Comparison of ENCODE assay signal across 1 cellular context in the genomic region with DNA sequence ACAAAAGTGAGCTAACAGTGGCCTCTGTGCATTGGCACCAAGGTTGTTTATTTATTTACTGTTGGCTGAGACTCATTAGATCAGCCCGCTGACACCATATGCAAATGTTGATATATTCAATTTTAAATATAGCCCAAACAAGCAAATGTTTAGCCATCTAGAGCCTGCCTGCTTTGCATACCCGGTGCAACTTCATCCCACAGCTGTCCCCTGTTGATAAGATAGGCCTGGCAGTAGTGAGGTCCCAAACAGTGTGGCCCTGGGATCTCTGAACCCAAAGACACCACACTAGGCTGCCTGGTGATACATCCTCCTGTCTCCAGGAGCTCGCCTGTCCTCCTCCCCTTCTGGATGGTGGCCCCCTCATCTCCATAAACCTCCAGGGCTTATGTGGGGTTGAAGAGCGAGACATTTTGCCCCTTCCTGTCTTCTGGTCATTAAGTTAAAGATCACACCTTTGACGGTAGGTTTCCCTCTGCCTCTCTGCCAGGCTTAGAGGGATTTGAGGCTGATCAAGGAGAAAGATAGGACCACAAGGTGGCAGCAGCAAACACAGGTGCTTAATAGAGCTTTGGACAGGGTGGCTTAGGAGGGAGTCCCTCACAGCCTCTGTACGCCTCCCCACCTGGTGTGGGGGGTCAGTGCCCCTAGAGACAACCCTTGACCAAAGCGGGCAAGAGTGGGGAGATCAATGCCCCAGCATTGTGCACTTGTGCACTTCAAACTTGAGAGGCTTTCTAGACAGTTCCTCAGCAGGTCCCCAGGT.
TF ChIP-seq lines count a peak whose summit lies in the region.

No MANE protein-coding gene starts in this region.

TF ChIP-seq in GM12878, 131 proteins besides CTCF, POLR2A, EP300 and RAD21:
- no peak for TF ChIP-seq NFIC (IDR thresholded peaks at IDR 0.05; ENCODE audit: low read depth, low read length)
- TF ChIP-seq, protein P1, sequence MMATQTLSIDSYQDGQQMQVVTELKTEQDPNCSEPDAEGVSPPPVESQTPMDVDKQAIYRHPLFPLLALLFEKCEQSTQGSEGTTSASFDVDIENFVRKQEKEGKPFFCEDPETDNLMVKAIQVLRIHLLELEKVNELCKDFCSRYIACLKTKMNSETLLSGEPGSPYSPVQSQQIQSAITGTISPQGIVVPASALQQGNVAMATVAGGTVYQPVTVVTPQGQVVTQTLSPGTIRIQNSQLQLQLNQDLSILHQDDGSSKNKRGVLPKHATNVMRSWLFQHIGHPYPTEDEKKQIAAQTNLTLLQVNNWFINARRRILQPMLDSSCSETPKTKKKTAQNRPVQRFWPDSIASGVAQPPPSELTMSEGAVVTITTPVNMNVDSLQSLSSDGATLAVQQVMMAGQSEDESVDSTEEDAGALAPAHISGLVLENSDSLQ (IDR thresholded peaks at IDR 0.05): no peak
- TF ChIP-seq CHD4 (IDR thresholded peaks at IDR 0.05): no peak
- TF ChIP-seq SMC3 (IDR thresholded peaks at IDR 0.05; ENCODE audit: borderline replicate concordance, low read length): peak; percentile 85
- TF ChIP-seq IKZF1 (conservative IDR thresholded peaks at IDR 0.05): no peak
- 0 out of 2 replicates have a peak, but pooled peaks have one; percentile 14 for TF ChIP-seq NBN (IDR thresholded peaks at IDR 0.05)
- no peak for TF ChIP-seq BCL11A (IDR thresholded peaks at IDR 0.05; ENCODE audit: low read depth, low read length)
- TF ChIP-seq CBX3 (IDR thresholded peaks at IDR 0.05; ENCODE audit: borderline replicate concordance, low read depth): no peak
- TF ChIP-seq, protein P2, sequence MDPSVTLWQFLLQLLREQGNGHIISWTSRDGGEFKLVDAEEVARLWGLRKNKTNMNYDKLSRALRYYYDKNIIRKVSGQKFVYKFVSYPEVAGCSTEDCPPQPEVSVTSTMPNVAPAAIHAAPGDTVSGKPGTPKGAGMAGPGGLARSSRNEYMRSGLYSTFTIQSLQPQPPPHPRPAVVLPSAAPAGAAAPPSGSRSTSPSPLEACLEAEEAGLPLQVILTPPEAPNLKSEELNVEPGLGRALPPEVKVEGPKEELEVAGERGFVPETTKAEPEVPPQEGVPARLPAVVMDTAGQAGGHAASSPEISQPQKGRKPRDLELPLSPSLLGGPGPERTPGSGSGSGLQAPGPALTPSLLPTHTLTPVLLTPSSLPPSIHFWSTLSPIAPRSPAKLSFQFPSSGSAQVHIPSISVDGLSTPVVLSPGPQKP (IDR thresholded peaks at IDR 0.05; ENCODE audit: low read depth, low read length): no peak
- no peak for TF ChIP-seq SUPT20H (IDR thresholded peaks at IDR 0.05; ENCODE audit: borderline replicate concordance, control insufficient read depth, low read depth, low read length)
- TF ChIP-seq RAD51 (IDR thresholded peaks at IDR 0.05): no peak
- TF ChIP-seq SP1 (IDR thresholded peaks at IDR 0.05; ENCODE audit: low read depth, low read length): no peak
- TF ChIP-seq EZH2 (IDR thresholded peaks at IDR 0.05; ENCODE audit: borderline replicate concordance, control insufficient read depth, low read depth, low read length): no peak
- TF ChIP-seq IKZF2 (IDR thresholded peaks at IDR 0.05): no peak
- no peak for TF ChIP-seq JUND (IDR thresholded peaks at IDR 0.05; ENCODE audit: low read depth, low read length)
- 0 out of 2 replicates have a peak, but pooled peaks have one; percentile 14 for TF ChIP-seq YY1 (IDR thresholded peaks at IDR 0.05; ENCODE audit: low read depth, low read length)
